Comparison of ENCODE assay signal across 23 cellular contexts in genomic region chr3:128431803-128432300, GRCh38. TPM values are rescaled to one million over a fixed set of nuclear protein-coding genes. Genes with fewer than 3 reads are reported as not detected.
DNase-seq lines count a peak whose midpoint lies in the region; ATAC-seq, FAIRE-seq and TF ChIP-seq lines count a peak whose summit lies in the region.
"Had no signal": no experiment of that assay in that cellular context is flagged by ENCODE, and none has a peak within 500 bp of the region (broad histone marks: within the 10 kb centered on the region; RNA-seq: fewer than 3 reads in every experiment).

No MANE protein-coding gene starts in this region.

- H3K4me1 ChIP-seq in breast epithelium (no peaks in the 10 kb centered on the region), mesendoderm (ENCODE audit: control insufficient read depth, low read depth, low read length) (no peaks in the 10 kb centered on the region)

- H3K36me3 ChIP-seq in breast epithelium: no peaks in the 10 kb centered on the region
- H3K36me3 ChIP-seq in mesendoderm (ENCODE audit: control insufficient read depth, insufficient read depth, low read length): no peaks in the 10 kb centered on the region
- H3K36me3 ChIP-seq: uterus had no signal

- no peak for ATAC-seq in natural killer cell treated with Interleukin-12 subunit alpha and Interleukin-12 subunit beta and Interleukin-15 and Interleukin-18, amount 100 ng/mL, for 72 hours
- no peak for ATAC-seq in natural killer cell
- ATAC-seq in HG02852 (IDR thresholded peaks at IDR 0.05; ENCODE audit: unreplicated experiment): no peak
- ATAC-seq in HG03571 (IDR thresholded peaks at IDR 0.05; ENCODE audit: unreplicated experiment): no peak

- H2BK15ac ChIP-seq in mesendoderm (replicated peaks; ENCODE audit: low read depth): no peak overlapping the region

- no peaks in the 10 kb centered on the region for H3K9me3 ChIP-seq in breast epithelium
- H3K9me3 ChIP-seq: uterus had no signal

- no peaks in the 10 kb centered on the region for H3K9me3 Mint-ChIP-seq in natural killer cell treated with Interleukin-12 subunit alpha and Interleukin-12 subunit beta and Interleukin-15 and Interleukin-18, amount 100 ng/mL, for 72 hours
- no peaks in the 10 kb centered on the region for H3K9me3 Mint-ChIP-seq in natural killer cell
- no peaks in the 10 kb centered on the region for H3K9me3 Mint-ChIP-seq in type B pancreatic cell
- H3K9me3 Mint-ChIP-seq: activated naive CD4-positive, alpha-beta T cell treated with anti-CD3 and anti-CD28 coated beads, Interleukin-2, amount 10 ng/mL, durations not matched to agents 7 days and 5 days; CD8-positive, alpha-beta memory T cell had no signal

- no peak for FAIRE-seq in RCC 7860 (lab: Jason Lieb, UNC)

- TF ChIP-seq CTCF in natural killer cell (IDR thresholded peaks at IDR 0.05) (no peak), breast epithelium (IDR thresholded peaks at IDR 0.05) (no peak), type B pancreatic cell (conservative IDR thresholded peaks at IDR 0.05) (no peak)

- no peak overlapping the region for H3K27ac ChIP-seq in breast epithelium
- no peak overlapping the region for H3K27ac ChIP-seq in mesendoderm (ENCODE audit: low read depth, low read length)
- H3K27ac ChIP-seq: uterus had no signal

- no peak overlapping the region for H3K18ac ChIP-seq in mesendoderm (ENCODE audit: low read length)

- no peaks in the 10 kb centered on the region for H3K79me1 ChIP-seq in mesendoderm (ENCODE audit: low read length)

- TF ChIP-seq POLR2A in breast epithelium (IDR thresholded peaks at IDR 0.05): no peak

- peak overlapping the region in 2 of 3 donors; percentile 48 to 73 for H3K4me3 ChIP-seq in breast epithelium
- no peak overlapping the region for H3K4me3 ChIP-seq in mesendoderm (ENCODE audit: low read length)

- peak overlapping the region; percentile 65 for H3K9ac ChIP-seq in mesendoderm (ENCODE audit: low read length)

- H3K27me3 Mint-ChIP-seq in natural killer cell treated with Interleukin-12 subunit alpha and Interleukin-12 subunit beta and Interleukin-15 and Interleukin-18, amount 100 ng/mL, for 72 hours: peaks cover 34% of the 10 kb centered on the region in 2 donors
- H3K27me3 Mint-ChIP-seq in natural killer cell (ENCODE audit: low read depth in 2 of 2) (peaks cover 34 to 45% of the 10 kb centered on the region in 2 donors), type B pancreatic cell (peaks cover 52% of the 10 kb centered on the region)

- H2BK5ac ChIP-seq in mesendoderm (ENCODE audit: low read length): no peak overlapping the region

- no peak overlapping the region for H4K8ac ChIP-seq in mesendoderm (ENCODE audit: low read depth, low read length)

- H2AK5ac ChIP-seq in mesendoderm (ENCODE audit: low read length): no peak overlapping the region

- H3K27ac Mint-ChIP-seq in natural killer cell treated with Interleukin-12 subunit alpha and Interleukin-12 subunit beta and Interleukin-15 and Interleukin-18, amount 100 ng/mL, for 72 hours: no peak overlapping the region
- H3K27ac Mint-ChIP-seq in natural killer cell (no peak overlapping the region), type B pancreatic cell (peak overlapping the region; percentile 88)
- H3K27ac Mint-ChIP-seq: activated naive CD4-positive, alpha-beta T cell treated with anti-CD3 and anti-CD28 coated beads, Interleukin-2, amount 10 ng/mL, durations not matched to agents 7 days and 5 days had no signal

- peaks cover 6% of the 10 kb centered on the region for H3K36me3 Mint-ChIP-seq in natural killer cell treated with Interleukin-12 subunit alpha and Interleukin-12 subunit beta and Interleukin-15 and Interleukin-18, amount 100 ng/mL, for 72 hours
- H3K36me3 Mint-ChIP-seq in natural killer cell: no peaks in the 10 kb centered on the region
- no peaks in the 10 kb centered on the region for H3K36me3 Mint-ChIP-seq in type B pancreatic cell
- H3K36me3 Mint-ChIP-seq: activated naive CD4-positive, alpha-beta T cell treated with anti-CD3 and anti-CD28 coated beads, Interleukin-2, amount 10 ng/mL, durations not matched to agents 7 days and 5 days; CD8-positive, alpha-beta memory T cell had no signal

- H3K23ac ChIP-seq in mesendoderm (ENCODE audit: low read length): no peak overlapping the region

- peak overlapping the region; percentile 2 for H3K4me3 Mint-ChIP-seq in natural killer cell treated with Interleukin-12 subunit alpha and Interleukin-12 subunit beta and Interleukin-15 and Interleukin-18, amount 100 ng/mL, for 72 hours
- H3K4me3 Mint-ChIP-seq in natural killer cell: no peak overlapping the region
- H3K4me3 Mint-ChIP-seq in type B pancreatic cell: peak overlapping the region; percentile 89
- H3K4me3 Mint-ChIP-seq: activated naive CD4-positive, alpha-beta T cell treated with anti-CD3 and anti-CD28 coated beads, Interleukin-2, amount 10 ng/mL, durations not matched to agents 7 days and 5 days had no signal

- H2BK120ac ChIP-seq in mesendoderm (ENCODE audit: low read depth, low read length): no peak overlapping the region

- H3K4me1 Mint-ChIP-seq in natural killer cell treated with Interleukin-12 subunit alpha and Interleukin-12 subunit beta and Interleukin-15 and Interleukin-18, amount 100 ng/mL, for 72 hours (ENCODE audit: low read depth in 2 of 2): peaks cover 6 to 11% of the 10 kb centered on the region in 2 donors
- peaks cover 0 to 9% of the 10 kb centered on the region in 2 donors for H3K4me1 Mint-ChIP-seq in natural killer cell
- H3K4me1 Mint-ChIP-seq in type B pancreatic cell (ENCODE audit: unreplicated experiment): peaks cover 34% of the 10 kb centered on the region

- intact Hi-C loops in natural killer cell (cut with micrococcal nuclease): no loop called here
- intact Hi-C loops in breast epithelium (cut with DNase I; ENCODE audit: low total_unique reads): no loop called here

- no peak for DNase-seq in natural killer cell treated with Interleukin-12 subunit alpha and Interleukin-12 subunit beta and Interleukin-15 and Interleukin-18, amount 100 ng/mL, for 72 hours (ENCODE audit: low spot score)
- DNase-seq in natural killer cell (no peak), breast epithelium (ENCODE audit: low spot score in 2 of 2) (no peak), mesendoderm (no peak), type B pancreatic cell (ENCODE audit: extremely low spot score, unreplicated experiment) (no peak), RCC 7860 (ENCODE audit: low spot score) (no peak)
- DNase-seq: activated CD4-positive, alpha-beta T cell treated with anti-CD3 and anti-CD28 coated beads for 1 hour; activated naive CD4-positive, alpha-beta T cell treated with anti-CD3 and anti-CD28 coated beads, Interleukin-2, amount 10 ng/mL, durations not matched to agents 7 days and 5 days; CD8-positive, alpha-beta memory T cell; effector CD4-positive, alpha-beta T cell; EL; Kasumi-1; NCI-H1417 treated with DMSO at 0.1 percent for 48 hours; NK-92 treated with Interleukin-12 subunit alpha and Interleukin-12 subunit beta, amount 100 ng/mL, for 24 hours; SHP77 treated with DMSO at 0.1 percent for 48 hours; stimulated activated CD4-positive, alpha-beta T cell treated with anti-CD3 and anti-CD28 coated beads, Interleukin-12 subunit alpha, Interleukin-12 subunit beta, amount 100 ng/mL, for 4 hours; uterus had no signal

- H3K27me3 ChIP-seq in breast epithelium: no peaks in the 10 kb centered on the region
- H3K27me3 ChIP-seq in mesendoderm (ENCODE audit: insufficient read depth, low read length, poor library complexity): peaks cover 11% of the 10 kb centered on the region
- H3K27me3 ChIP-seq: uterus had no signal

- H3K56ac ChIP-seq in mesendoderm (ENCODE audit: low read length): peak overlapping the region; percentile 17

- H3K4ac ChIP-seq in mesendoderm (ENCODE audit: low read depth, low read length): no peak overlapping the region

- H3K79me2 ChIP-seq in mesendoderm (ENCODE audit: control insufficient read depth, insufficient read depth, low read length): no peaks in the 10 kb centered on the region

- no peak overlapping the region for H4K5ac ChIP-seq in mesendoderm (ENCODE audit: low read length)

- H3K4me2 ChIP-seq in mesendoderm (ENCODE audit: low read length): peak overlapping the region; percentile 92

- WGBS in mesendoderm (ENCODE audit: extremely low coverage, insufficient coverage, low lambda C conversion rate): no CpG with 5 or more reads among the region's 13 CpGs

RNA-seq across cellular contexts. Expression of gene DNAJB8, which starts 34.8 kb away (rescaled TPM):
- not detected for total RNA-seq in natural killer cell treated with Interleukin-12 subunit alpha and Interleukin-12 subunit beta and Interleukin-15 and Interleukin-18, amount 100 ng/mL, for 72 hours
- total RNA-seq in natural killer cell (not detected), breast epithelium (not detected), type B pancreatic cell (ENCODE audit: low replicate concordance) (not detected in 2 replicates)
- not detected for polyA plus RNA-seq in mesendoderm (2013, experiment 1 of 2)
- not detected for polyA plus RNA-seq in mesendoderm (2013, experiment 2 of 2)
- total RNA-seq: bronchial epithelial cell; CD8-positive, alpha-beta memory T cell; fibroblast of lung; left lobe of liver; T-helper 2 cell treated with Interferon-gamma antibody and Interleukin-4, amounts not matched to agents 100 ng/mL and 5 ng/mL, for 36 hours; uterus had no signal
- polyA plus RNA-seq: CD8-positive, alpha-beta memory T cell; fibroblast of lung had no signal
